ENCODE assay signal across 20 cellular contexts in genomic region chr2:9239616-9240015, GRCh38. TPM values are rescaled to one million over a fixed set of nuclear protein-coding genes. Genes with fewer than 3 reads are reported as not detected.
DNase-seq lines count a peak whose midpoint lies in the region; ATAC-seq and TF ChIP-seq lines count a peak whose summit lies in the region.
"Had no signal": no experiment of that assay in that cellular context is flagged by ENCODE, and none has a peak within 500 bp of the region (broad histone marks: within the 10 kb centered on the region; RNA-seq: fewer than 3 reads in every experiment).

No MANE protein-coding gene starts in this region.

- H3K9me2 ChIP-seq in hepatocyte (replicated peaks; ENCODE audit: insufficient read depth) = no peaks in the 10 kb centered on the region

- peaks cover 79% of the 10 kb centered on the region for H3K4me1 Mint-ChIP-seq in osteocyte (ENCODE audit: unreplicated experiment)
- H3K4me1 Mint-ChIP-seq: B cell had no signal

- H3K27ac ChIP-seq in RWPE2 (ENCODE audit: poor library complexity, severe bottlenecking) (peak overlapping the region; percentile 100), hepatocyte (peak overlapping the region; percentile 17), thyroid gland (no peak overlapping the region)
- H3K27ac ChIP-seq: HL-60 had no signal

- 98% methylated on average over 5 of the region's 5 CpGs for WGBS in hepatocyte (ENCODE audit: low lambda C conversion rate, missing lambda C conversion rate)
- WGBS in thyroid gland, 2 donors = 70 to 80% methylated on average over 5 of the region's 5 CpGs

- no peaks in the 10 kb centered on the region for H3K9me3 ChIP-seq in RWPE2 (ENCODE audit: severe bottlenecking)
- no peaks in the 10 kb centered on the region for H3K9me3 ChIP-seq in hepatocyte (ENCODE audit: low read depth)
- no peaks in the 10 kb centered on the region for H3K9me3 ChIP-seq in thyroid gland
- H3K9me3 ChIP-seq: SJCRH30 had no signal

- peaks cover 94% of the 10 kb centered on the region for H3K79me2 ChIP-seq in hepatocyte

- in situ Hi-C loops in KBM-7 (cut with MboI; ENCODE audit: low pct_unique_long_range_greater_than_20kb, low sequenced_read_pairs) = no loop called here

- no peaks in the 10 kb centered on the region for H3K27me3 Mint-ChIP-seq in osteocyte (ENCODE audit: unreplicated experiment)

- no peak overlapping the region for H2AFZ ChIP-seq in hepatocyte

- H3K4me1 ChIP-seq in RWPE2 (ENCODE audit: insufficient read depth, poor library complexity, severe bottlenecking) (peaks cover 59% of the 10 kb centered on the region), hepatocyte (ENCODE audit: insufficient read depth) (peaks cover 23% of the 10 kb centered on the region), thyroid gland (peaks cover 54 to 81% of the 10 kb centered on the region in 2 donors)

- TF ChIP-seq CTCF in RWPE2 (IDR thresholded peaks at IDR 0.05; ENCODE audit: poor library complexity, severe bottlenecking) (no peak), hepatocyte (IDR thresholded peaks at IDR 0.05; ENCODE audit: poor library complexity) (no peak), osteocyte (IDR thresholded peaks at IDR 0.05) (no peak), thyroid gland (IDR thresholded peaks at IDR 0.05) (no peak)

- H3K36me3 Mint-ChIP-seq in osteocyte (ENCODE audit: unreplicated experiment) = peaks cover 3% of the 10 kb centered on the region

- no peak for TF ChIP-seq POLR2A in thyroid gland (IDR thresholded peaks at IDR 0.05)

- peak overlapping the region; percentile 97 for H3K27ac Mint-ChIP-seq in osteocyte (ENCODE audit: unreplicated experiment)
- H3K27ac Mint-ChIP-seq: B cell had no signal

- ATAC-seq in RWPE2 (ENCODE audit: low read depth) (no peak), HG02610 (IDR thresholded peaks at IDR 0.05; ENCODE audit: unreplicated experiment) (no peak)
- ATAC-seq: Right ventricle myocardium inferior had no signal

- H3K4me3 Mint-ChIP-seq in osteocyte (ENCODE audit: unreplicated experiment) = no peak overlapping the region
- H3K4me3 Mint-ChIP-seq: B cell had no signal

- no peaks in the 10 kb centered on the region for H3K9me3 Mint-ChIP-seq in osteocyte (ENCODE audit: unreplicated experiment)

- no peak for DNase-seq in RWPE2 (ENCODE audit: low spot score)
- DNase-seq in hepatocyte (ENCODE audit: low spot score) = no peak
- no peak for DNase-seq in osteocyte (ENCODE audit: extremely low spot score, unreplicated experiment)
- DNase-seq in thyroid gland = peak; percentile 50 to 55
- no peak for DNase-seq in stimulated activated naive CD4-positive, alpha-beta T cell treated with Interleukin-2 at 50 U/mL for 16 hours (lab: John Stamatoyannopoulos, UW)
- no peak for DNase-seq in KBM-7
- DNase-seq: Calu3, DMS79 treated with DMSO at 0.1 percent for 48 hours, GF-D8, Karpas-422, NCI-H1092 treated with DMSO at 0.1 percent for 48 hours, NCI-H1436, NCI-H187 treated with DMSO at 0.1 percent for 48 hours, NCI-H345, NCI-H774 had no signal

- peaks cover 3% of the 10 kb centered on the region for H4K20me1 ChIP-seq in hepatocyte (ENCODE audit: insufficient read depth, poor library complexity, severe bottlenecking)

- H3K36me3 ChIP-seq in RWPE2 (ENCODE audit: low read depth) (peaks cover 35% of the 10 kb centered on the region), hepatocyte (replicated peaks; ENCODE audit: insufficient read depth, low read depth) (no peaks in the 10 kb centered on the region), thyroid gland (no peaks in the 10 kb centered on the region)
- H3K36me3 ChIP-seq: SJCRH30 had no signal

- H3K27me3 ChIP-seq in RWPE2 (ENCODE audit: insufficient read depth, poor library complexity, severe bottlenecking) = no peaks in the 10 kb centered on the region
- no peaks in the 10 kb centered on the region for H3K27me3 ChIP-seq in hepatocyte
- no peaks in the 10 kb centered on the region for H3K27me3 ChIP-seq in thyroid gland
- H3K27me3 ChIP-seq: SJCRH30 had no signal

- no peak overlapping the region for H3K4me2 ChIP-seq in hepatocyte

- no peak overlapping the region for H3K4me3 ChIP-seq in RWPE2 (ENCODE audit: severe bottlenecking)
- H3K4me3 ChIP-seq in hepatocyte = no peak overlapping the region
- H3K4me3 ChIP-seq in thyroid gland (replicated peaks in 1 of 3) = no peak overlapping the region
- H3K4me3 ChIP-seq: SJCRH30 had no signal

- intact Hi-C loops in thyroid gland (cut with DNase I) = no loop called here

RNA-seq across cellular contexts. Expression of gene ASAP2, which starts 33.0 kb away (rescaled TPM):
- total RNA-seq in hepatocyte (17.1 and 21.3 TPM in 2 replicates), osteocyte (91.0 and 94.7 TPM in 2 replicates), thyroid gland (10 to 100 TPM; 40.3 to 55.3 (median 47.3) TPM)
- 13.7 and 15.4 TPM in 2 replicates for polyA plus RNA-seq in hepatocyte
- total RNA-seq: B cell had no signal

Comparison
In these comparisons a context has a peak if more than half of its experiments do, and no peak if none do; other contexts are left out.
1. DNase-seq: peak in thyroid gland (2 of 2); none in RWPE2 (single experiment), hepatocyte (single experiment), osteocyte (single experiment), stimulated activated naive CD4-positive, alpha-beta T cell treated with Interleukin-2 at 50 U/mL for 16 hours (single experiment) and KBM-7 (single experiment).
2. H3K27ac ChIP-seq: peak in RWPE2 (single experiment) and hepatocyte (single experiment); none in thyroid gland (0 of 3).